8 cellular contexts compared by ENCODE assay signal in genomic region chr1:151372411-151372934, GRCh38. TPM values are rescaled to one million over a fixed set of nuclear protein-coding genes. Genes with fewer than 3 reads are reported as not detected.
A peak's percentile ranks its signal among the peaks of the same experiment; 100 is the strongest.
DNase-seq lines count a peak whose midpoint lies in the region; ATAC-seq and TF ChIP-seq lines count a peak whose summit lies in the region.

SELENBP1 (minus strand) TSS chr1:151372705; CDS start chr1:151372641, 64 bp downstream.

- POLR2A ChIA-PET in HEK293 (lab: Yijun Ruan, JAX) (interaction anchor here (1.1 to 1.7 kb wide), 3 partner anchors 28 to 61 kb away, joined by 3 to 13 read pairs (median 5); partner anchors contain the start of genes PI4KB and PSMB4), RWPE1 (lab: Yijun Ruan, JAX; ENCODE audit: low non-redundant PET) (no interaction called here)

- CTCF ChIA-PET in HEK293 (lab: Yijun Ruan, JAX) (interaction anchor here (0.7 to 1.3 kb wide), 6 partner anchors 10 to 929 kb away, joined by 3 to 6 read pairs (median 3); no protein-coding TSS in a partner anchor), RWPE1 (lab: Yijun Ruan, JAX) (interaction anchor here (0.6 kb wide), 1 partner anchor 20 kb away, joined by 3 read pairs; no protein-coding TSS in a partner anchor)

- peaks cover 4% of the 10 kb centered on the region for H3K27me3 Mint-ChIP-seq in nephron (ENCODE audit: low read depth)
- H3K27me3 Mint-ChIP-seq in activated T-helper 2 cell treated with anti-CD3 and anti-CD28 coated beads, Interferon-gamma antibody, Interleukin-2, Interleukin-4, amounts not matched to agents 10 μg/mL and 5 μg/mL and 100 μg/mL, durations not matched to agents 14 hours and 24 hours and 36 hours (ENCODE audit: low read depth): peaks cover 4% of the 10 kb centered on the region
- H3K27me3 Mint-ChIP-seq in activated T-cell treated with anti-CD3 and anti-CD28 coated beads, Interleukin-2, amount 50 U/mL, for 4 hours (ENCODE audit: low read depth): peaks cover 6% of the 10 kb centered on the region

- H3K4me3 Mint-ChIP-seq in nephron: peak within 1 kb of the TSS; percentile 83 to 90 (median 87)
- H3K4me3 Mint-ChIP-seq in activated T-helper 2 cell treated with anti-CD3 and anti-CD28 coated beads, Interferon-gamma antibody, Interleukin-2, Interleukin-4, amounts not matched to agents 10 μg/mL and 5 μg/mL and 100 μg/mL, durations not matched to agents 14 hours and 24 hours and 36 hours (ENCODE audit: low read depth): no peak within 1 kb of the TSS
- no peak within 1 kb of the TSS for H3K4me3 Mint-ChIP-seq in activated T-cell treated with anti-CD3 and anti-CD28 coated beads, Interleukin-2, amount 50 U/mL, for 4 hours

- no peaks in the 10 kb centered on the region for H3K9me3 ChIP-seq in HEK293 (ENCODE audit: control insufficient read depth, insufficient read depth, low read depth, low read length)

- intact Hi-C loops in activated T-helper 2 cell treated with anti-CD3 and anti-CD28 coated beads, Interferon-gamma antibody, Interleukin-2, Interleukin-4, amounts not matched to agents 10 μg/mL and 5 μg/mL and 100 μg/mL, durations not matched to agents 14 hours and 24 hours and 36 hours (cut with micrococcal nuclease): no loop called here

- H3K9me3 Mint-ChIP-seq in nephron: no peaks in the 10 kb centered on the region
- no peaks in the 10 kb centered on the region for H3K9me3 Mint-ChIP-seq in activated T-helper 2 cell treated with anti-CD3 and anti-CD28 coated beads, Interferon-gamma antibody, Interleukin-2, Interleukin-4, amounts not matched to agents 10 μg/mL and 5 μg/mL and 100 μg/mL, durations not matched to agents 14 hours and 24 hours and 36 hours
- H3K9me3 Mint-ChIP-seq in activated T-cell treated with anti-CD3 and anti-CD28 coated beads, Interleukin-2, amount 50 U/mL, for 4 hours: no peaks in the 10 kb centered on the region

- peaks cover 10% of the 10 kb centered on the region for H3K36me3 Mint-ChIP-seq in nephron (ENCODE audit: low read depth)
- H3K36me3 Mint-ChIP-seq in activated T-helper 2 cell treated with anti-CD3 and anti-CD28 coated beads, Interferon-gamma antibody, Interleukin-2, Interleukin-4, amounts not matched to agents 10 μg/mL and 5 μg/mL and 100 μg/mL, durations not matched to agents 14 hours and 24 hours and 36 hours (ENCODE audit: low read depth): no peaks in the 10 kb centered on the region
- no peaks in the 10 kb centered on the region for H3K36me3 Mint-ChIP-seq in activated T-cell treated with anti-CD3 and anti-CD28 coated beads, Interleukin-2, amount 50 U/mL, for 4 hours (ENCODE audit: insufficient read depth)

- H3K36me3 ChIP-seq in HEK293 (ENCODE audit: control insufficient read depth in 2 of 2, insufficient read depth in 1 of 2, low read length in 2 of 2): peaks cover 0 to 23% of the 10 kb centered on the region in 2 experiments; a peak in 2 of 3 replicates

- ATAC-seq in GM19452 (IDR thresholded peaks at IDR 0.05; ENCODE audit: unreplicated experiment): no peak
- no peak for ATAC-seq in activated T-cell treated with anti-CD3 and anti-CD28 coated beads, Interleukin-2, amount 50 U/mL, for 4 hours

- no peak within 1 kb of the TSS for H3K4me3 ChIP-seq in HEK293 (ENCODE audit: low read depth, low read length)
- H3K4me3 ChIP-seq in fibroblast of pulmonary artery (replicated peaks; ENCODE audit: low read depth, low read length): peak within 1 kb of the TSS; percentile 61

- DNase-seq in RWPE1 (ENCODE audit: low spot score): peak; percentile 38
- peak; percentile 82 for DNase-seq in fibroblast of pulmonary artery (ENCODE audit: low read depth)
- DNase-seq in activated T-helper 2 cell treated with anti-CD3 and anti-CD28 coated beads, Interferon-gamma antibody, Interleukin-2, Interleukin-4, amounts not matched to agents 10 μg/mL and 5 μg/mL and 100 μg/mL, durations not matched to agents 14 hours and 24 hours and 36 hours (ENCODE audit: low spot score): no peak
- DNase-seq in 8988T: no peak
- no peak for DNase-seq in activated T-cell treated with anti-CD3 and anti-CD28 coated beads, Interleukin-2, amount 50 U/mL, for 4 hours

- peak within 1 kb of the TSS; percentile 64 for H3K27ac ChIP-seq in HEK293 (ENCODE audit: extremely low read depth, low read depth, low read length)
- H3K27ac ChIP-seq in RWPE1: peak within 1 kb of the TSS; percentile 83

- H3K4me1 ChIP-seq in HEK293 (ENCODE audit: control insufficient read depth, insufficient read depth, low read length): peaks cover 12% of the 10 kb centered on the region

- TF ChIP-seq CTCF in HEK293 (tag by site-specific recombination; IDR thresholded peaks at IDR 0.05) (no peak; the same call in 1 of the 2 replicates), RWPE1 (conservative IDR thresholded peaks at IDR 0.05; ENCODE audit: low read depth) (no peak), fibroblast of pulmonary artery (IDR thresholded peaks at IDR 0.05; ENCODE audit: low read length, missing control alignments) (no peak), nephron (IDR thresholded peaks at IDR 0.05; ENCODE audit: unreplicated experiment in 3 of 3) (no peak)

- peaks cover 50% of the 10 kb centered on the region for H3K4me1 Mint-ChIP-seq in nephron
- H3K4me1 Mint-ChIP-seq in activated T-helper 2 cell treated with anti-CD3 and anti-CD28 coated beads, Interferon-gamma antibody, Interleukin-2, Interleukin-4, amounts not matched to agents 10 μg/mL and 5 μg/mL and 100 μg/mL, durations not matched to agents 14 hours and 24 hours and 36 hours (ENCODE audit: low read depth): no peaks in the 10 kb centered on the region
- no peaks in the 10 kb centered on the region for H3K4me1 Mint-ChIP-seq in activated T-cell treated with anti-CD3 and anti-CD28 coated beads, Interleukin-2, amount 50 U/mL, for 4 hours (ENCODE audit: low read depth)

- H3K27ac Mint-ChIP-seq in nephron: peak within 1 kb of the TSS; percentile 88 to 96 (median 90)
- H3K27ac Mint-ChIP-seq in activated T-helper 2 cell treated with anti-CD3 and anti-CD28 coated beads, Interferon-gamma antibody, Interleukin-2, Interleukin-4, amounts not matched to agents 10 μg/mL and 5 μg/mL and 100 μg/mL, durations not matched to agents 14 hours and 24 hours and 36 hours: no peak within 1 kb of the TSS

TF ChIP-seq in HEK293, 187 proteins besides CTCF, POLR2A, EP300 and RAD21 (continues in another document):
- peak; percentile 63 for TF ChIP-seq ZBTB20 (tag by site-specific recombination; IDR thresholded peaks at IDR 0.05)
- no peak for TF ChIP-seq OSR2 (tag by site-specific recombination; IDR thresholded peaks at IDR 0.05)
- no peak for TF ChIP-seq REST (tag by site-specific recombination; IDR thresholded peaks at IDR 0.05)
- TF ChIP-seq ZFHX2 (tag by site-specific recombination; conservative IDR thresholded peaks at IDR 0.05): no peak
- TF ChIP-seq ZNF514 (tag by site-specific recombination; IDR thresholded peaks at IDR 0.05): no peak
- TF ChIP-seq ZNF529 (tag by site-specific recombination; IDR thresholded peaks at IDR 0.05; ENCODE audit: insufficient replicate concordance): no peak
- peak; percentile 59 for TF ChIP-seq FEZF1 (tag by site-specific recombination; IDR thresholded peaks at IDR 0.05)
- TF ChIP-seq ZNF362 (tag by site-specific recombination; IDR thresholded peaks at IDR 0.05): no peak
- TF ChIP-seq ZBTB8A (tag by site-specific recombination; IDR thresholded peaks at IDR 0.05): peak; percentile 57
- TF ChIP-seq ZFP37 (tag by site-specific recombination; IDR thresholded peaks at IDR 0.05): peak; percentile 46; the same call in 1 of the 2 replicates
- TF ChIP-seq ZNF510 (tag by site-specific recombination; IDR thresholded peaks at IDR 0.05; ENCODE audit: insufficient replicate concordance): no peak
- TF ChIP-seq ZNF266 (tag by site-specific recombination; IDR thresholded peaks at IDR 0.05; ENCODE audit: low read depth): no peak
- no peak for TF ChIP-seq ZNF426 (tag by site-specific recombination; IDR thresholded peaks at IDR 0.05)
- no peak for TF ChIP-seq ZNF24 (tag by site-specific recombination; IDR thresholded peaks at IDR 0.05)
- no peak for TF ChIP-seq GLI2 (tag by site-specific recombination; IDR thresholded peaks at IDR 0.05; ENCODE audit: borderline replicate concordance, low read depth)
- no peak for TF ChIP-seq ZNF623 (tag by site-specific recombination; IDR thresholded peaks at IDR 0.05)

RNA-seq across cellular contexts. Expression of gene SELENBP1, which starts in this region (rescaled TPM):
- total RNA-seq in activated T-helper 2 cell treated with anti-CD3 and anti-CD28 coated beads, Interferon-gamma antibody, Interleukin-2, Interleukin-4, amounts not matched to agents 10 μg/mL and 5 μg/mL and 100 μg/mL, durations not matched to agents 14 hours and 24 hours and 36 hours: not detected in 2 replicates
- total RNA-seq in activated T-cell treated with anti-CD3 and anti-CD28 coated beads, Interleukin-2, amount 50 U/mL, for 4 hours: under 1 TPM; 0.43 to 0.82 (median 0.63) TPM

Comparison
In these comparisons a context has a peak if more than half of its experiments do, and no peak if none do; other contexts are left out.
1. DNase-seq: peak in RWPE1 (single experiment) and fibroblast of pulmonary artery (single experiment); none in activated T-helper 2 cell treated with anti-CD3 and anti-CD28 coated beads, Interferon-gamma antibody, Interleukin-2, Interleukin-4, amounts not matched to agents 10 μg/mL and 5 μg/mL and 100 μg/mL, durations not matched to agents 14 hours and 24 hours and 36 hours (single experiment), 8988T (single experiment) and activated T-cell treated with anti-CD3 and anti-CD28 coated beads, Interleukin-2, amount 50 U/mL, for 4 hours (single experiment).
2. H3K4me3 Mint-ChIP-seq: peak in nephron (3 of 3); none in activated T-helper 2 cell treated with anti-CD3 and anti-CD28 coated beads, Interferon-gamma antibody, Interleukin-2, Interleukin-4, amounts not matched to agents 10 μg/mL and 5 μg/mL and 100 μg/mL, durations not matched to agents 14 hours and 24 hours and 36 hours (single experiment) and activated T-cell treated with anti-CD3 and anti-CD28 coated beads, Interleukin-2, amount 50 U/mL, for 4 hours (single experiment).